In the genomic region with DNA sequence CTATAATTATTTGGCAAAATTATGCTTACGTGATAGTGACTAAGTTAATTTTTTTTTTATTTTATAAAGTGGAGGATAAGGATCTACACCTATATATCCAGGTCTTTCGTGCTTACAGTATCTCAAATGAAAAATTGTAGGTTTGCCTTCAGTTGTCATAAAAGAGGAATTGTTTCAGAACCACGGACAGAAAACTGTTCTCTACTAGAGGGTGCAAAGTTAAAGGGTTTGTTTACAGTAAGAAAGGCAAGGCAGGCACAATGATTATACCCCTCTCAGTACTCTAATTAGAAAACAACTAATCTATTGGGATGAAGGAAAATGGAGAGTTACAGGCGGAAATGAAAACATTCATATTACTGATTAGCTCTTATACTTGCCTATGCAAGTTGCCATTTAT, we compare ENCODE assay signal across 15 cellular contexts.
DNase-seq lines count a peak whose midpoint lies in the region; TF ChIP-seq lines count a peak whose summit lies in the region.
"Had no signal": no experiment of that assay in that cellular context is flagged by ENCODE, and none has a peak within 500 bp of the region (broad histone marks: within the 10 kb centered on the region; RNA-seq: fewer than 3 reads in every experiment).

No MANE protein-coding gene starts in this region.

- H3K27ac ChIP-seq in parathyroid adenoma: peak overlapping the region; percentile 98

- H3K36me3 ChIP-seq in endocrine pancreas (ENCODE audit: control insufficient read depth, insufficient read depth, low read length): no peaks in the 10 kb centered on the region
- H3K36me3 ChIP-seq in parathyroid adenoma (ENCODE audit: control insufficient read depth, insufficient read depth, low read length): no peaks in the 10 kb centered on the region
- H3K36me3 ChIP-seq: transverse colon had no signal

- peak overlapping the region; percentile 80 for H3K4me2 ChIP-seq in parathyroid adenoma (ENCODE audit: low read length)

- no peak for TF ChIP-seq CTCF in parathyroid adenoma (IDR thresholded peaks at IDR 0.05)

- peak overlapping the region; percentile 98 for H3K4me3 ChIP-seq in endocrine pancreas (ENCODE audit: control insufficient read depth, insufficient read depth, low read length)
- peak overlapping the region; percentile 66 for H3K4me3 ChIP-seq in parathyroid adenoma (ENCODE audit: low read depth, low read length)
- H3K4me3 ChIP-seq: GM12878 had no signal

- no peaks in the 10 kb centered on the region for H3K79me2 ChIP-seq in parathyroid adenoma

- no peaks in the 10 kb centered on the region for H3K27me3 ChIP-seq in endocrine pancreas (ENCODE audit: control insufficient read depth, insufficient read depth, low read length)
- no peaks in the 10 kb centered on the region for H3K27me3 ChIP-seq in parathyroid adenoma (ENCODE audit: control insufficient read depth, insufficient read depth, low read length)

- H3K9ac ChIP-seq in endocrine pancreas (ENCODE audit: control insufficient read depth, insufficient read depth, low read length): no peak overlapping the region
- no peak overlapping the region for H3K9ac ChIP-seq in parathyroid adenoma

- DNase-seq in NCI-H1105 treated with DMSO at 0.1 percent for 48 hours (lab: John Stamatoyannopoulos, UW) (peak; percentile 52), NCI-H1105 (lab: John Stamatoyannopoulos, UW) (no peak), NCI-H226 (peak; percentile 5), midbrain (lab: John Stamatoyannopoulos, UW) (no peak), LoVo (ENCODE audit: low spot score) (no peak)
- no peak for DNase-seq in activated T-cell treated with anti-CD3 and anti-CD28 coated beads, Interleukin-2, amount 50 U/mL, for 48 hours
- DNase-seq: central memory CD4-positive, alpha-beta T cell; HCEC 1CT; naive thymus-derived CD4-positive, alpha-beta T cell; NCI-H446 treated with DMSO at 0.1 percent for 48 hours; SHP77 treated with DMSO at 0.1 percent for 48 hours; transverse colon had no signal

- H2AFZ ChIP-seq in parathyroid adenoma: peak overlapping the region; percentile 98

- H3K9me3 ChIP-seq in endocrine pancreas (ENCODE audit: control insufficient read depth, low read length): no peaks in the 10 kb centered on the region
- no peaks in the 10 kb centered on the region for H3K9me3 ChIP-seq in parathyroid adenoma (ENCODE audit: control insufficient read depth, low read length)
- H3K9me3 ChIP-seq: transverse colon had no signal

- H3K4me1 ChIP-seq in endocrine pancreas (ENCODE audit: control insufficient read depth, insufficient read depth, low read length) (peaks cover 22% of the 10 kb centered on the region), parathyroid adenoma (no peaks in the 10 kb centered on the region)

Comparison
In these comparisons a context has a peak if more than half of its experiments do, and no peak if none do; other contexts are left out.
1. DNase-seq: peak in NCI-H1105 treated with DMSO at 0.1 percent for 48 hours (single experiment) and NCI-H226 (single experiment); none in NCI-H1105 (single experiment), midbrain (single experiment), LoVo (single experiment) and activated T-cell treated with anti-CD3 and anti-CD28 coated beads, Interleukin-2, amount 50 U/mL, for 48 hours (0 of 2).